Comparison of ENCODE assay signal across 11 cellular contexts in the genomic region with DNA sequence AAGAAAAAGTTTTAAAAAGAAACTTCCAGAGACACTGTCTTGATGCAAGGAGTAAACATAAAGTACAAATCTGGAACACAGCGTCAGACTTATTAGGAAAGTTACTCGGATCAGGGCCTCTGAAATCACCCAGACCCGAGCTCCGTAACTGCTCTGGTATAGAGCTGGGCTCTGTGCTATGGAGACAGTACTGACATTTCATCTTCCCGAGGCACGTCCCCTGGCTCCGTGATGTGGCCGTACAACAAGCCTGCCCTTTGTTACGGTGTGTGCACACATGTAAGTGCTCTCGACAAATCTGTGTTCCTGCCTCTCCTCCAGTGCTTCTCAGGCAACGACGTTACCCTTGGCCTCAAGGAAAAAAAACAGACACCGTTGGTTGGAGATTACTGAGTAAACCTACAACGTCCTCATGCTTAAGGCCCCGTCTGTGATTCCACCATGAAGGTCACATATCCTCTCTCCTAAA.
A peak's percentile ranks its signal among the peaks of the same experiment; 100 is the strongest.
DNase-seq lines count a peak whose midpoint lies in the region; ATAC-seq lines count a peak whose summit lies in the region.
"Had no signal": no experiment of that assay in that cellular context is flagged by ENCODE, and none has a peak within 500 bp of the region (broad histone marks: within the 10 kb centered on the region; RNA-seq: fewer than 3 reads in every experiment).

No MANE protein-coding gene starts in this region.

- ATAC-seq in GM21360 (IDR thresholded peaks at IDR 0.05; ENCODE audit: unreplicated experiment), result no peak
- ATAC-seq in GM18517 (IDR thresholded peaks at IDR 0.05; ENCODE audit: unreplicated experiment), result no peak

- H3K27me3 ChIP-seq in rectal smooth muscle tissue (ENCODE audit: control insufficient read depth, insufficient read depth, low read length), result no peaks in the 10 kb centered on the region

- H3K9ac ChIP-seq in rectal smooth muscle tissue (ENCODE audit: low read length), result no peak overlapping the region

- peaks cover 56% of the 10 kb centered on the region for H3K4me1 ChIP-seq in rectal smooth muscle tissue (ENCODE audit: control insufficient read depth, insufficient read depth, low read length)

- peak overlapping the region; percentile 50 for H3K4me3 ChIP-seq in rectal smooth muscle tissue (ENCODE audit: low read length)

- no peaks in the 10 kb centered on the region for H3K36me3 ChIP-seq in rectal smooth muscle tissue (ENCODE audit: control insufficient read depth, insufficient read depth, low read length)

- peak overlapping the region; percentile 98 for H3K27ac ChIP-seq in rectal smooth muscle tissue (ENCODE audit: low read depth, low read length)

- peak; percentile 63 for DNase-seq in Ammon's horn (ENCODE audit: low spot score)
- peak; percentile 54 for DNase-seq in SHP77 treated with DMSO at 0.1 percent for 48 hours (lab: John Stamatoyannopoulos, UW)
- peak; percentile 51 for DNase-seq in kidney tubule cell (ENCODE audit: low spot score)
- no peak for DNase-seq in HCEC 1CT
- no peak for DNase-seq in SKM-1 (lab: John Stamatoyannopoulos, UW; ENCODE audit: unreplicated experiment)
- DNase-seq: activated CD4-positive, alpha-beta T cell treated with anti-CD3 and anti-CD28 coated beads, Interleukin-2, amount 50 U/mL, for 4 hours; activated naive CD8-positive, alpha-beta T cell treated with anti-CD3 and anti-CD28 coated beads, Interleukin-2, amount 10 ng/mL, durations not matched to agents 7 days and 5 days; NCI-H146 had no signal

Comparison
In these comparisons a context has a peak if more than half of its experiments do, and no peak if none do; other contexts are left out.
1. DNase-seq: peak in Ammon's horn (single experiment), SHP77 treated with DMSO at 0.1 percent for 48 hours (single experiment) and kidney tubule cell (single experiment); none in HCEC 1CT (single experiment) and SKM-1 (single experiment).